ENCODE assay signal across 37 cellular contexts in the genomic region with DNA sequence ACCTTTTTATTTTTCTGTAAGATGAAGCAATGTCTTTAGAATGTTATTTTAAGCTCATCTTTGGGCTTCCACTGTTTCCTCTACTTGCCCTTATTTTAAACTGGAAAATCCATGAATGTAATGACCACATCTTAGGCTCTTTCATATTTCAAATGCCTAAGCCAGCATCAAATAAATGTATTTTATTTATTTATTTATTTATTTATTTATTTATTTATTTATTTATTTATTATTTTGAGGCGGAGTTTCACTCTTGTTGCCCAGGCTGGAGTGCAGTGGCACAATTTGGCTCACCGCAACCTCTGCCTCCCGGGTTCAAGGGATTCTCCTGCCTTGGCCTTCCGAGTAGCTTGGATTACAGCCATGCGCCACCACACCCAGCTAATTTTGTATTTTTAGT.
"Had no signal": no experiment of that assay in that cellular context is flagged by ENCODE, and none has a peak within 500 bp of the region (broad histone marks: within the 10 kb centered on the region; RNA-seq: fewer than 3 reads in every experiment).

No MANE protein-coding gene starts in this region.

- ATAC-seq: activated CD8-positive, alpha-beta T cell treated with anti-CD3 and anti-CD28 coated beads for 36 hours; activated naive CD4-positive, alpha-beta T cell treated with anti-CD3 and anti-CD28 coated beads, Interleukin-2, amount 50 U/mL, for 72 hours; activated T-cell treated with anti-CD3 and anti-CD28 coated beads, Interleukin-2, amount 50 U/mL, for 4 hours; activated T-cell treated with anti-CD3 and anti-CD28 coated beads, Interleukin-2, amount 50 U/mL, for 72 hours; activated T-helper 17 cell treated with anti-CD3 and anti-CD28 coated beads, Interleukin-2, amount 50 U/mL, for 72 hours; body of pancreas had no signal

- H3K36me3 Mint-ChIP-seq: activated CD4-positive, alpha-beta memory T cell treated with anti-CD3 and anti-CD28 coated beads for 36 hours; activated naive CD4-positive, alpha-beta T cell treated with anti-CD3 and anti-CD28 coated beads, Interleukin-2, amount 50 U/mL, for 72 hours; activated naive CD8-positive, alpha-beta T cell treated with anti-CD3 and anti-CD28 coated beads for 36 hours had no signal

- FAIRE-seq: astrocyte, TTC549 had no signal

- H3K27ac Mint-ChIP-seq: activated CD4-positive, alpha-beta memory T cell treated with anti-CD3 and anti-CD28 coated beads for 36 hours; activated CD4-positive, alpha-beta T cell treated with anti-CD3 and anti-CD28 coated beads, Interleukin-2, amount 10 ng/mL, durations not matched to agents 24 days and 14 days; activated CD8-positive, alpha-beta T cell treated with anti-CD3 and anti-CD28 coated beads for 36 hours; activated naive CD4-positive, alpha-beta T cell treated with anti-CD3 and anti-CD28 coated beads for 36 hours; activated naive CD4-positive, alpha-beta T cell treated with anti-CD3 and anti-CD28 coated beads, Interleukin-2, amount 50 U/mL, for 72 hours; activated naive CD8-positive, alpha-beta T cell treated with anti-CD3 and anti-CD28 coated beads for 36 hours; activated T-cell treated with anti-CD3 and anti-CD28 coated beads, Interleukin-2, amount 50 U/mL, for 72 hours; activated T-helper 1 cell treated with anti-CD3 and anti-CD28 coated beads, Interleukin-12 subunit alpha, Interleukin-12 subunit beta, Interleukin-2, Interleukin-4 antibody, amounts not matched to agents 30 ng/mL and 10 ng/mL and 1 ng/mL, durations not matched to agents 14 hours and 24 hours and 36 hours; activated T-helper 17 cell treated with anti-CD3 and anti-CD28 coated beads, Interleukin-2, amount 50 U/mL, for 72 hours; T-helper 1 cell treated with Interleukin-12 subunit alpha and Interleukin-12 subunit beta and Interleukin-4 antibody, amounts not matched to agents 30 μg/mL and 1 μg/mL, for 36 hours; T-helper 2 cell treated with Interferon-gamma antibody and Interleukin-4, amounts not matched to agents 5 μg/mL and 100 μg/mL, for 36 hours had no signal

- H3K27ac ChIP-seq: adrenal gland, body of pancreas, brain microvascular endothelial cell, breast epithelium, VCaP had no signal

- H3K9me3 ChIP-seq: adrenal gland, body of pancreas, breast epithelium had no signal

- H3K9me3 Mint-ChIP-seq: activated B cell treated with CpG ODN at 0.5 μM for 24 hours; activated CD4-positive, alpha-beta memory T cell treated with anti-CD3 and anti-CD28 coated beads for 36 hours; activated CD4-positive, alpha-beta T cell treated with anti-CD3 and anti-CD28 coated beads, Interleukin-2, amount 10 ng/mL, durations not matched to agents 24 days and 14 days; activated CD8-positive, alpha-beta T cell treated with anti-CD3 and anti-CD28 coated beads for 36 hours; activated naive CD4-positive, alpha-beta T cell treated with anti-CD3 and anti-CD28 coated beads for 36 hours; activated naive CD8-positive, alpha-beta T cell treated with anti-CD3 and anti-CD28 coated beads for 36 hours; activated T-cell treated with anti-CD3 and anti-CD28 coated beads, Interleukin-2, amount 50 U/mL, for 4 hours; activated T-cell treated with anti-CD3 and anti-CD28 coated beads, Interleukin-2, amount 50 U/mL, for 72 hours; activated T-helper 1 cell treated with anti-CD3 and anti-CD28 coated beads, Interleukin-12 subunit alpha, Interleukin-12 subunit beta, Interleukin-2, Interleukin-4 antibody, amounts not matched to agents 30 ng/mL and 10 ng/mL and 1 ng/mL, durations not matched to agents 14 hours and 24 hours and 36 hours; activated T-helper 17 cell treated with anti-CD3 and anti-CD28 coated beads, Interleukin-2, amount 50 U/mL, for 72 hours; central memory CD8-positive, alpha-beta T cell; T-helper 1 cell treated with Interleukin-12 subunit alpha and Interleukin-12 subunit beta and Interleukin-4 antibody, amounts not matched to agents 30 μg/mL and 1 μg/mL, for 36 hours; T-helper 2 cell treated with Interferon-gamma antibody and Interleukin-4, amounts not matched to agents 5 μg/mL and 100 μg/mL, for 36 hours had no signal

- H3K4me3 ChIP-seq: adrenal gland, body of pancreas, breast epithelium had no signal

- H3K4me1 Mint-ChIP-seq: activated CD4-positive, alpha-beta T cell treated with anti-CD3 and anti-CD28 coated beads, Interleukin-2, amount 10 ng/mL, durations not matched to agents 24 days and 14 days; activated naive CD8-positive, alpha-beta T cell treated with anti-CD3 and anti-CD28 coated beads for 36 hours; activated T-helper 17 cell treated with anti-CD3 and anti-CD28 coated beads, Interleukin-2, amount 50 U/mL, for 72 hours; central memory CD8-positive, alpha-beta T cell had no signal

- H3K4me1 ChIP-seq: adrenal gland, body of pancreas, breast epithelium had no signal

- DNase-seq: activated B cell treated with CpG ODN at 0.5 μM for 24 hours; activated CD4-positive, alpha-beta memory T cell treated with anti-CD3 and anti-CD28 coated beads for 36 hours; activated CD4-positive, alpha-beta T cell treated with anti-CD3 and anti-CD28 coated beads for 4 hours; activated CD4-positive, alpha-beta T cell treated with anti-CD3 and anti-CD28 coated beads, Interleukin-2, amount 10 ng/mL, durations not matched to agents 24 days and 14 days; activated CD4-positive, alpha-beta T cell treated with anti-CD3 and anti-CD28 coated beads, Interleukin-2, amount 50 U/mL, for 1 hour; activated CD4-positive, alpha-beta T cell treated with anti-CD3 and anti-CD28 coated beads, Interleukin-2, amount 50 U/mL, for 4 hours; activated CD4-positive, CD25-positive, alpha-beta regulatory T cell treated with anti-CD3 and anti-CD28 coated beads, Interleukin-2, amount 50 U/mL, for 72 hours; activated CD8-positive, alpha-beta memory T cell treated with anti-CD3 and anti-CD28 coated beads, Interleukin-2, amount 50 U/mL, for 4 hours; activated CD8-positive, alpha-beta T cell treated with anti-CD3 and anti-CD28 coated beads for 36 hours; activated effector memory CD4-positive, alpha-beta T cell treated with anti-CD3 and anti-CD28 coated beads, Interleukin-2, amount 50 U/mL, for 16 hours; activated gamma-delta T cell treated with Interleukin-2 at 50 U/mL for 16 hours; activated naive CD4-positive, alpha-beta T cell; activated naive CD4-positive, alpha-beta T cell treated with anti-CD3 and anti-CD28 coated beads for 36 hours; activated naive CD4-positive, alpha-beta T cell treated with anti-CD3 and anti-CD28 coated beads, Interleukin-2, amount 50 U/mL, for 16 hours; activated naive CD8-positive, alpha-beta T cell treated with anti-CD3 and anti-CD28 coated beads for 36 hours; activated T-cell treated with anti-CD3 and anti-CD28 coated beads for 4 hours; activated T-cell treated with anti-CD3 and anti-CD28 coated beads, Interleukin-2, amount 50 U/mL, for 1 hour; activated T-cell treated with anti-CD3 and anti-CD28 coated beads, Interleukin-2, amount 50 U/mL, for 4 hours; activated T-cell treated with anti-CD3 and anti-CD28 coated beads, Interleukin-2, amount 50 U/mL, for 72 hours; adrenal gland; amniotic stem cell; aorta; body of pancreas; brain microvascular endothelial cell; T-helper 1 cell; T-helper 2 cell; T-helper 9 cell had no signal

- H3K27me3 ChIP-seq: adrenal gland, body of pancreas, brain microvascular endothelial cell, breast epithelium had no signal

- H3K27me3 Mint-ChIP-seq: activated B cell treated with CpG ODN at 0.5 μM for 24 hours; activated CD4-positive, alpha-beta memory T cell treated with anti-CD3 and anti-CD28 coated beads for 36 hours; activated CD4-positive, alpha-beta T cell treated with anti-CD3 and anti-CD28 coated beads, Interleukin-2, amount 10 ng/mL, durations not matched to agents 24 days and 14 days; activated CD8-positive, alpha-beta T cell treated with anti-CD3 and anti-CD28 coated beads for 36 hours; activated naive CD8-positive, alpha-beta T cell treated with anti-CD3 and anti-CD28 coated beads for 36 hours; activated T-helper 17 cell treated with anti-CD3 and anti-CD28 coated beads, Interleukin-2, amount 50 U/mL, for 72 hours; central memory CD8-positive, alpha-beta T cell had no signal

- H3K4me3 Mint-ChIP-seq: activated B cell treated with CpG ODN at 0.5 μM for 24 hours; activated CD4-positive, alpha-beta memory T cell treated with anti-CD3 and anti-CD28 coated beads for 36 hours; activated CD4-positive, alpha-beta T cell treated with anti-CD3 and anti-CD28 coated beads, Interleukin-2, amount 10 ng/mL, durations not matched to agents 24 days and 14 days; activated CD8-positive, alpha-beta T cell treated with anti-CD3 and anti-CD28 coated beads for 36 hours; activated naive CD4-positive, alpha-beta T cell treated with anti-CD3 and anti-CD28 coated beads for 36 hours; activated naive CD8-positive, alpha-beta T cell treated with anti-CD3 and anti-CD28 coated beads for 36 hours; activated T-cell treated with anti-CD3 and anti-CD28 coated beads, Interleukin-2, amount 50 U/mL, for 4 hours; activated T-cell treated with anti-CD3 and anti-CD28 coated beads, Interleukin-2, amount 50 U/mL, for 72 hours; activated T-helper 1 cell treated with anti-CD3 and anti-CD28 coated beads, Interleukin-12 subunit alpha, Interleukin-12 subunit beta, Interleukin-2, Interleukin-4 antibody, amounts not matched to agents 30 ng/mL and 10 ng/mL and 1 ng/mL, durations not matched to agents 14 hours and 24 hours and 36 hours; activated T-helper 17 cell treated with anti-CD3 and anti-CD28 coated beads, Interleukin-2, amount 50 U/mL, for 72 hours; central memory CD8-positive, alpha-beta T cell; T-helper 1 cell treated with Interleukin-12 subunit alpha and Interleukin-12 subunit beta and Interleukin-4 antibody, amounts not matched to agents 30 μg/mL and 1 μg/mL, for 36 hours; T-helper 2 cell treated with Interferon-gamma antibody and Interleukin-4, amounts not matched to agents 5 μg/mL and 100 μg/mL, for 36 hours had no signal

- H3K36me3 ChIP-seq: adrenal gland, brain microvascular endothelial cell, breast epithelium had no signal
